23 cellular contexts compared by ENCODE assay signal in the genomic region with DNA sequence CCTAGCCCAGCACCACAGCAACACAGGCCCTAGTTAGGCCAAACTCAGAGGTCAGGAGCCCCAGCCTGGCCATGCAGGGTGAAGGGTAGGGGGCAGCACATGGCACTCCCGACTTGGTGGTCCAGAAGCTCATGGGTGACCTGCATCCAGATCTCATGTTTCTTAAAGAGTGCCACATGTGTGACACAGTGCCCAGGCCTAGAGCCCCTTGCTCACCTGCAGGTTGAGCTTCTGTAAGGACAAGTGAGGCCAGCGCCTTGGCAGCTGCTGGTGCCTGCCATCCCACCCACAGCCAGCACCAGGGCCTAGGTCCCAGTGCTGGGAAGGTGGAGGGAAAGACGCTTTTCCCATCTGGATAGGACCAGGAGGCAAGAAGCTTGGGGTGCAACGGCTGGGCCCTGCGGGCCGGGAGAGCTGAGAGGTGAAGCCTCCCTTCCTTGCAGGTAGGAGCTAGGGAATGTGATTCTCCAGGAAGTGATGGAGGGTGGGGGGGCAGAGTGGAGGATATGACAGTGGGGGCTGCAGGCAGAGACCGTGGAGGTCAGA. TPM values are rescaled to one million over a fixed set of nuclear protein-coding genes. Genes with fewer than 3 reads are reported as not detected.
A peak's percentile ranks its signal among the peaks of the same experiment; 100 is the strongest.
DNase-seq lines count a peak whose midpoint lies in the region; ATAC-seq and TF ChIP-seq lines count a peak whose summit lies in the region.
"Had no signal": no experiment of that assay in that cellular context is flagged by ENCODE, and none has a peak within 500 bp of the region (broad histone marks: within the 10 kb centered on the region; RNA-seq: fewer than 3 reads in every experiment).

No MANE protein-coding gene starts in this region.

- intact Hi-C loops in left ventricle myocardium superior (cut with micrococcal nuclease), result loop anchor here (5.0 kb wide), 1 partner anchor 77 kb away; no protein-coding TSS in a partner anchor
- intact Hi-C loops in esophagus squamous epithelium (cut with DNase I), result loop anchor here (5.0 to 10.0 kb wide), 2 partner anchors 77 to 230 kb away; a partner anchor contains a TSS
- intact Hi-C loops in gastrocnemius medialis (cut with DNase I; ENCODE audit: low total_unique reads), result no loop called here
- intact Hi-C loops in naive thymus-derived CD4-positive, alpha-beta T cell (cut with micrococcal nuclease), result no loop called here

- H3K9me3 ChIP-seq in cardiac muscle cell (ENCODE audit: low read depth), result no peaks in the 10 kb centered on the region
- H3K9me3 ChIP-seq in esophagus squamous epithelium, result no peaks in the 10 kb centered on the region
- H3K9me3 ChIP-seq in gastrocnemius medialis, result no peaks in the 10 kb centered on the region
- H3K9me3 ChIP-seq in naive thymus-derived CD4-positive, alpha-beta T cell (ENCODE audit: control insufficient read depth in 2 of 3, low read length in 3 of 3), result no peaks in the 10 kb centered on the region
- H3K9me3 ChIP-seq: A549, HAP-1, pancreas, right atrium auricular region, SJSA1, spleen, upper lobe of right lung had no signal

- no peak for TF ChIP-seq CTCF in cardiac muscle cell (IDR thresholded peaks at IDR 0.05; ENCODE audit: low read depth, low read length)
- TF ChIP-seq CTCF in esophagus squamous epithelium (IDR thresholded peaks at IDR 0.05), result no peak
- no peak for TF ChIP-seq CTCF in gastrocnemius medialis (IDR thresholded peaks at IDR 0.05 in 4 of 5, conservative IDR thresholded peaks at IDR 0.05 in 1 of 5)

- no peak for TF ChIP-seq POLR2A in esophagus squamous epithelium (IDR thresholded peaks at IDR 0.05)
- no peak for TF ChIP-seq POLR2A in gastrocnemius medialis (IDR thresholded peaks at IDR 0.05)

- H3K9me3 Mint-ChIP-seq in naive thymus-derived CD4-positive, alpha-beta T cell, result peaks cover 0 to 4% (median 0%) of the 10 kb centered on the region in 11 donors
- H3K9me3 Mint-ChIP-seq: activated CD4-positive, alpha-beta T cell treated with anti-CD3 and anti-CD28 coated beads, Interleukin-2, amount 10 ng/mL, durations not matched to agents 24 days and 14 days; CD4-positive, alpha-beta T cell; memory B cell had no signal

- 24 to 40% methylated on average over 2 of the region's 7 CpGs for WGBS in esophagus squamous epithelium, 2 donors

- no peak overlapping the region for H3K27ac Mint-ChIP-seq in naive thymus-derived CD4-positive, alpha-beta T cell
- H3K27ac Mint-ChIP-seq: CD4-positive, alpha-beta T cell; memory B cell had no signal

- in situ Hi-C loops in gastrocnemius medialis (cut with MboI; ENCODE audit: low sequenced_read_pairs in 4 of 4), result loop anchor here in 3 of 4 donors (5.0 to 25.0 kb wide), 2 partner anchors 77 to 242 kb away; a partner anchor contains a TSS

- H3K4me3 ChIP-seq in cardiac muscle cell, result no peak overlapping the region
- H3K4me3 ChIP-seq in esophagus squamous epithelium, result no peak overlapping the region
- no peak overlapping the region for H3K4me3 ChIP-seq in gastrocnemius medialis
- no peak overlapping the region for H3K4me3 ChIP-seq in naive thymus-derived CD4-positive, alpha-beta T cell (ENCODE audit: low read length)
- H3K4me3 ChIP-seq: A549, HAP-1, pancreas, right atrium auricular region, SJSA1, upper lobe of right lung had no signal

- peaks cover 18 to 38% (median 32%) of the 10 kb centered on the region in 5 donors for H3K27me3 Mint-ChIP-seq in naive thymus-derived CD4-positive, alpha-beta T cell

- H3K36me3 Mint-ChIP-seq in naive thymus-derived CD4-positive, alpha-beta T cell, result no peaks in the 10 kb centered on the region
- H3K36me3 Mint-ChIP-seq: memory B cell had no signal

- peaks cover 17% of the 10 kb centered on the region for H3K36me3 ChIP-seq in cardiac muscle cell
- H3K36me3 ChIP-seq in esophagus squamous epithelium, result no peaks in the 10 kb centered on the region
- H3K36me3 ChIP-seq in gastrocnemius medialis, result no peaks in the 10 kb centered on the region
- H3K36me3 ChIP-seq in naive thymus-derived CD4-positive, alpha-beta T cell (ENCODE audit: control insufficient read depth in 2 of 3, insufficient read depth in 3 of 3, low read length in 3 of 3), result no peaks in the 10 kb centered on the region
- H3K36me3 ChIP-seq: HAP-1, pancreas, upper lobe of right lung had no signal

- H3K27ac ChIP-seq in cardiac muscle cell (peak overlapping the region; percentile 45), esophagus squamous epithelium (peak overlapping the region in 3 of 4 donors; percentile 75 to 85 (median 77)), gastrocnemius medialis (peak overlapping the region; percentile 90 to 98 (median 94))
- H3K27ac ChIP-seq in naive thymus-derived CD4-positive, alpha-beta T cell (ENCODE audit: low read depth, low read length), result no peak overlapping the region
- H3K27ac ChIP-seq: HL-60, KMS-11, pancreas, RWPE1, SJSA1, upper lobe of right lung had no signal

- peaks cover 13% of the 10 kb centered on the region for H3K4me1 ChIP-seq in cardiac muscle cell (ENCODE audit: low read depth)
- H3K4me1 ChIP-seq in esophagus squamous epithelium, result peaks cover 0 to 69% (median 0%) of the 10 kb centered on the region in 3 donors
- H3K4me1 ChIP-seq in gastrocnemius medialis, result peaks cover 34 to 42% of the 10 kb centered on the region in 2 donors
- peaks cover 0 to 8% of the 10 kb centered on the region in 2 donors for H3K4me1 ChIP-seq in naive thymus-derived CD4-positive, alpha-beta T cell (ENCODE audit: control insufficient read depth in 2 of 2, insufficient read depth in 2 of 2, low read length in 2 of 2)
- H3K4me1 ChIP-seq: pancreas, upper lobe of right lung had no signal

- no peak overlapping the region for H3K4me3 Mint-ChIP-seq in naive thymus-derived CD4-positive, alpha-beta T cell

- ATAC-seq in left ventricle myocardium superior (no peak), gastrocnemius medialis (no peak)
- no peak for ATAC-seq in naive thymus-derived CD4-positive, alpha-beta T cell

- POLR2A ChIA-PET in naive thymus-derived CD4-positive, alpha-beta T cell (lab: Charles Lee), result no interaction called here

- H3K4me1 Mint-ChIP-seq in naive thymus-derived CD4-positive, alpha-beta T cell, result peaks cover 0 to 16% (median 6%) of the 10 kb centered on the region in 7 donors

- DNase-seq in cardiac muscle cell (ENCODE audit: low read depth in 1 of 2, low spot score in 1 of 2) (no peak), left ventricle myocardium superior (no peak), esophagus squamous epithelium (lab: John Stamatoyannopoulos, UW) (no peak), gastrocnemius medialis (no peak), NCI-H226 (no peak), cerebellar cortex (ENCODE audit: low spot score) (no peak), NCI-H2029 (lab: John Stamatoyannopoulos, UW) (no peak)
- DNase-seq in naive thymus-derived CD4-positive, alpha-beta T cell, result no peak

- CTCF ChIA-PET in naive thymus-derived CD4-positive, alpha-beta T cell (lab: Charles Lee), result interaction anchor here (1.0 to 2.2 kb wide), 11 partner anchors 8 to 240 kb away, joined by 3 to 21 read pairs (median 4); no protein-coding TSS in a partner anchor

- no peaks in the 10 kb centered on the region for H3K27me3 ChIP-seq in cardiac muscle cell
- H3K27me3 ChIP-seq in esophagus squamous epithelium, result peaks cover 0 to 7% (median 0%) of the 10 kb centered on the region in 4 donors
- no peaks in the 10 kb centered on the region for H3K27me3 ChIP-seq in gastrocnemius medialis
- H3K27me3 ChIP-seq in naive thymus-derived CD4-positive, alpha-beta T cell (ENCODE audit: control insufficient read depth in 2 of 2, insufficient read depth in 2 of 2, low read length in 2 of 2), result no peaks in the 10 kb centered on the region
- H3K27me3 ChIP-seq: pancreas, right atrium auricular region, SJSA1, upper lobe of right lung had no signal

RNA-seq across cellular contexts. Expression of a gene that starts 6.5 kb away (rescaled TPM):
- 14.3 and 21.9 TPM in 2 replicates for total RNA-seq in cardiac muscle cell
- 22.8 and 24.3 TPM in 2 replicates for polyA plus RNA-seq in cardiac muscle cell
- 129 TPM for total RNA-seq in left ventricle myocardium superior
- total RNA-seq in esophagus squamous epithelium, result 10 to 100 TPM in 1 of 4 donors, 1 to 10 TPM in 3; 3.3 to 12.3 (median 5.6) TPM
- total RNA-seq in gastrocnemius medialis, result 100 to 1,000 TPM in 2 of 4 donors, 10 to 100 TPM in 2; 76.6 to 384 (median 229) TPM
- total RNA-seq in naive thymus-derived CD4-positive, alpha-beta T cell, result 1 to 10 TPM in 2 of 5 experiments, under 1 TPM in 3; 0.30 to 1.4 (median 0.66) TPM
- polyA plus RNA-seq in naive thymus-derived CD4-positive, alpha-beta T cell, result not detected

RNA-seq across cellular contexts. Expression of a gene that starts 51.2 kb away (rescaled TPM):
- total RNA-seq in cardiac muscle cell (48.3 and 75.6 TPM in 2 replicates), left ventricle myocardium superior (8.0 TPM), esophagus squamous epithelium (100 to 1,000 TPM in 1 of 4 donors, 10 to 100 TPM in 2, 1 to 10 TPM in 1; 8.3 to 157 (median 38.6) TPM), gastrocnemius medialis (10 to 100 TPM; 12.8 to 39.5 (median 22.6) TPM)
- 27.4 and 47.9 TPM in 2 replicates for polyA plus RNA-seq in cardiac muscle cell
- not detected for total RNA-seq in naive thymus-derived CD4-positive, alpha-beta T cell
- polyA plus RNA-seq in naive thymus-derived CD4-positive, alpha-beta T cell, result not detected
- total RNA-seq: activated CD4-positive, alpha-beta T cell treated with anti-CD3 and anti-CD28 coated beads, Interleukin-2, amount 10 ng/mL, durations not matched to agents 24 days and 14 days; activated CD8-positive, alpha-beta memory T cell treated with anti-CD3 and anti-CD28 coated beads for 36 hours; CD4-positive, alpha-beta T cell had no signal
- polyA plus RNA-seq: A549, neural cell had no signal

Comparison
In these comparisons a context has a peak if more than half of its experiments do, and no peak if none do; other contexts are left out.
1. intact Hi-C loops: an anchor here in left ventricle myocardium superior (5.0 kb wide) and esophagus squamous epithelium (5.0 to 10.0 kb wide); none called in gastrocnemius medialis and naive thymus-derived CD4-positive, alpha-beta T cell.